Comparison of ENCODE assay signal across 1 cellular context in the genomic region with DNA sequence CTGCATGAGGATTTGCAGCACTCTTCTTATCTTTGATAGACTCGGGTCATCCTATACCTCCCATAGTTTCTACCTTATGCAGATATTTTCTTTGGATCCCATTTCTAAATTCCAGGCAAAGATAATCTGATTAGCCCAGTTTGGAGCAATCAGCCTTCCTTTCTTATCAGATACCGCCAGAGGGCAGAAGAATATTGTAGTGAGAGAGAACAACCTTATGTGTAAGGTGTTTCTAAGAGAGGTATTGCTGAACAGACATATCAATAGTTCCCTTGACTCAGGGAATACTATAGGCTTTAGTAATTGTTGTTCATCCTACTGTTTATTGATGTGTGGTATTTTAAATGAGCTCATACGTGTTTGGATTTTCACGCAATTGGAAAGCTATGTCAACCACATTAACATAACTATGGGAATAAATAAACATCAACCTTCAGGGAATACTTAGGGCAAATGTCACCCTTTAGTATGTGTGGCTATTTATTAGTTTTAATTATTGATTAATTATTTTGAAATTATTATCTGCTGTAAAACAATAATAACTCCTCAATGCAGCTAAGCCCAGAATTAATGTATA.
TF ChIP-seq lines count a peak whose summit lies in the region.

No MANE protein-coding gene starts in this region.

TF ChIP-seq in SK-N-SH treated with all-trans-retinoic acid at 6 μM for 48 hours, 23 proteins besides CTCF, POLR2A, EP300 and RAD21 (continued from another document):
- TF ChIP-seq, protein P1, sequence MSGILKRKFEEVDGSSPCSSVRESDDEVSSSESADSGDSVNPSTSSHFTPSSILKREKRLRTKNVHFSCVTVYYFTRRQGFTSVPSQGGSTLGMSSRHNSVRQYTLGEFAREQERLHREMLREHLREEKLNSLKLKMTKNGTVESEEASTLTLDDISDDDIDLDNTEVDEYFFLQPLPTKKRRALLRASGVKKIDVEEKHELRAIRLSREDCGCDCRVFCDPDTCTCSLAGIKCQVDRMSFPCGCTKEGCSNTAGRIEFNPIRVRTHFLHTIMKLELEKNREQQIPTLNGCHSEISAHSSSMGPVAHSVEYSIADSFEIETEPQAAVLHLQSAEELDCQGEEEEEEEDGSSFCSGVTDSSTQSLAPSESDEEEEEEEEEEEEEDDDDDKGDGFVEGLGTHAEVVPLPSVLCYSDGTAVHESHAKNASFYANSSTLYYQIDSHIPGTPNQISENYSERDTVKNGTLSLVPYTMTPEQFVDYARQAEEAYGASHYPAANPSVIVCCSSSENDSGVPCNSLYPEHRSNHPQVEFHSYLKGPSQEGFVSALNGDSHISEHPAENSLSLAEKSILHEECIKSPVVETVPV (CRISPR knock-in tag; IDR thresholded peaks at IDR 0.05): no peak
- no peak for TF ChIP-seq BACH2 (CRISPR knock-in tag; IDR thresholded peaks at IDR 0.05; ENCODE audit: borderline replicate concordance)
- no peak for TF ChIP-seq ZNF8 (CRISPR knock-in tag; IDR thresholded peaks at IDR 0.05)
- no peak for TF ChIP-seq ZC3H10 (CRISPR knock-in tag; IDR thresholded peaks at IDR 0.05)
- no peak for TF ChIP-seq TOX (CRISPR knock-in tag; IDR thresholded peaks at IDR 0.05; ENCODE audit: borderline replicate concordance)
- TF ChIP-seq ZFP30 (CRISPR knock-in tag; IDR thresholded peaks at IDR 0.05): no peak
- no peak for TF ChIP-seq ZNF70 (CRISPR knock-in tag; IDR thresholded peaks at IDR 0.05)
- TF ChIP-seq RARB (CRISPR knock-in tag; IDR thresholded peaks at IDR 0.05): no peak
- TF ChIP-seq, protein P2, sequence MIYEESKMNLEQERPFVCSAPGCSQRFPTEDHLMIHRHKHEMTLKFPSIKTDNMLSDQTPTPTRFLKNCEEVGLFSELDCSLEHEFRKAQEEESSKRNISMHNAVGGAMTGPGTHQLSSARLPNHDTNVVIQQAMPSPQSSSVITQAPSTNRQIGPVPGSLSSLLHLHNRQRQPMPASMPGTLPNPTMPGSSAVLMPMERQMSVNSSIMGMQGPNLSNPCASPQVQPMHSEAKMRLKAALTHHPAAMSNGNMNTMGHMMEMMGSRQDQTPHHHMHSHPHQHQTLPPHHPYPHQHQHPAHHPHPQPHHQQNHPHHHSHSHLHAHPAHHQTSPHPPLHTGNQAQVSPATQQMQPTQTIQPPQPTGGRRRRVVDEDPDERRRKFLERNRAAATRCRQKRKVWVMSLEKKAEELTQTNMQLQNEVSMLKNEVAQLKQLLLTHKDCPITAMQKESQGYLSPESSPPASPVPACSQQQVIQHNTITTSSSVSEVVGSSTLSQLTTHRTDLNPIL (CRISPR knock-in tag; IDR thresholded peaks at IDR 0.05; ENCODE audit: low read depth): no peak
- no peak for TF ChIP-seq PPARA (CRISPR knock-in tag; IDR thresholded peaks at IDR 0.05; ENCODE audit: borderline replicate concordance)
- no peak for TF ChIP-seq ARNTL (CRISPR knock-in tag; IDR thresholded peaks at IDR 0.05; ENCODE audit: borderline replicate concordance, low read depth)
- no peak for TF ChIP-seq OSR1 (CRISPR knock-in tag; IDR thresholded peaks at IDR 0.05)
- TF ChIP-seq, protein P3, sequence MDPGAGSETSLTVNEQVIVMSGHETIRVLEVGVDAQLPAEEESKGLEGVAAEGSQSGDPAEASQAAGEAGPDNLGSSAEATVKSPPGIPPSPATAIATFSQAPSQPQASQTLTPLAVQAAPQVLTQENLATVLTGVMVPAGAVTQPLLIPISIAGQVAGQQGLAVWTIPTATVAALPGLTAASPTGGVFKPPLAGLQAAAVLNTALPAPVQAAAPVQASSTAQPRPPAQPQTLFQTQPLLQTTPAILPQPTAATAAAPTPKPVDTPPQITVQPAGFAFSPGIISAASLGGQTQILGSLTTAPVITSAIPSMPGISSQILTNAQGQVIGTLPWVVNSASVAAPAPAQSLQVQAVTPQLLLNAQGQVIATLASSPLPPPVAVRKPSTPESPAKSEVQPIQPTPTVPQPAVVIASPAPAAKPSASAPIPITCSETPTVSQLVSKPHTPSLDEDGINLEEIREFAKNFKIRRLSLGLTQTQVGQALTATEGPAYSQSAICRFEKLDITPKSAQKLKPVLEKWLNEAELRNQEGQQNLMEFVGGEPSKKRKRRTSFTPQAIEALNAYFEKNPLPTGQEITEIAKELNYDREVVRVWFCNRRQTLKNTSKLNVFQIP (CRISPR knock-in tag; IDR thresholded peaks at IDR 0.05; ENCODE audit: borderline replicate concordance, low read depth): no peak
- TF ChIP-seq, protein P4, sequence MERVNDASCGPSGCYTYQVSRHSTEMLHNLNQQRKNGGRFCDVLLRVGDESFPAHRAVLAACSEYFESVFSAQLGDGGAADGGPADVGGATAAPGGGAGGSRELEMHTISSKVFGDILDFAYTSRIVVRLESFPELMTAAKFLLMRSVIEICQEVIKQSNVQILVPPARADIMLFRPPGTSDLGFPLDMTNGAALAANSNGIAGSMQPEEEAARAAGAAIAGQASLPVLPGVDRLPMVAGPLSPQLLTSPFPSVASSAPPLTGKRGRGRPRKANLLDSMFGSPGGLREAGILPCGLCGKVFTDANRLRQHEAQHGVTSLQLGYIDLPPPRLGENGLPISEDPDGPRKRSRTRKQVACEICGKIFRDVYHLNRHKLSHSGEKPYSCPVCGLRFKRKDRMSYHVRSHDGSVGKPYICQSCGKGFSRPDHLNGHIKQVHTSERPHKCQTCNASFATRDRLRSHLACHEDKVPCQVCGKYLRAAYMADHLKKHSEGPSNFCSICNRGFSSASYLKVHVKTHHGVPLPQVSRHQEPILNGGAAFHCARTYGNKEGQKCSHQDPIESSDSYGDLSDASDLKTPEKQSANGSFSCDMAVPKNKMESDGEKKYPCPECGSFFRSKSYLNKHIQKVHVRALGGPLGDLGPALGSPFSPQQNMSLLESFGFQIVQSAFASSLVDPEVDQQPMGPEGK (CRISPR knock-in tag; IDR thresholded peaks at IDR 0.05; ENCODE audit: borderline replicate concordance): no peak
